In genomic region chr5:65749956-65750355, GRCh38 we compare ENCODE assay signal across 2 cellular contexts.
TF ChIP-seq lines count a peak whose summit lies in the region.

No MANE protein-coding gene starts in this region.

TF ChIP-seq in WTC11, 78 proteins besides CTCF, POLR2A, EP300 and RAD21 (continued from another document):
- TF ChIP-seq, protein P1, sequence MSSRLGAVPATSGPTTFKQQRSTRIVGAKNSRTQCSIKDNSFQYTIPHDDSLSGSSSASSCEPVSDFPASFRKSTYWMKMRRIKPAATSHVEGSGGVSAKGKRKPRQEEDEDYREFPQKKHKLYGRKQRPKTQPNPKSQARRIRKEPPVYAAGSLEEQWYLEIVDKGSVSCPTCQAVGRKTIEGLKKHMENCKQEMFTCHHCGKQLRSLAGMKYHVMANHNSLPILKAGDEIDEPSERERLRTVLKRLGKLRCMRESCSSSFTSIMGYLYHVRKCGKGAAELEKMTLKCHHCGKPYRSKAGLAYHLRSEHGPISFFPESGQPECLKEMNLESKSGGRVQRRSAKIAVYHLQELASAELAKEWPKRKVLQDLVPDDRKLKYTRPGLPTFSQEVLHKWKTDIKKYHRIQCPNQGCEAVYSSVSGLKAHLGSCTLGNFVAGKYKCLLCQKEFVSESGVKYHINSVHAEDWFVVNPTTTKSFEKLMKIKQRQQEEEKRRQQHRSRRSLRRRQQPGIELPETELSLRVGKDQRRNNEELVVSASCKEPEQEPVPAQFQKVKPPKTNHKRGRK (CRISPR knock-in tag; IDR thresholded peaks at IDR 0.05; ENCODE audit: borderline replicate concordance), result no peak
- TF ChIP-seq, protein P2, sequence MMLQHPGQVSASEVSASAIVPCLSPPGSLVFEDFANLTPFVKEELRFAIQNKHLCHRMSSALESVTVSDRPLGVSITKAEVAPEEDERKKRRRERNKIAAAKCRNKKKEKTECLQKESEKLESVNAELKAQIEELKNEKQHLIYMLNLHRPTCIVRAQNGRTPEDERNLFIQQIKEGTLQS (CRISPR knock-in tag; conservative IDR thresholded peaks at IDR 0.05), result no peak
- TF ChIP-seq ZNF532 (CRISPR knock-in tag; IDR thresholded peaks at IDR 0.05; ENCODE audit: borderline replicate concordance), result no peak
- no peak for TF ChIP-seq GABPB1 (CRISPR knock-in tag; IDR thresholded peaks at IDR 0.05)
- no peak for TF ChIP-seq CREM (CRISPR knock-in tag; IDR thresholded peaks at IDR 0.05)
- no peak for TF ChIP-seq HMGA2 (CRISPR knock-in tag; IDR thresholded peaks at IDR 0.05)
- TF ChIP-seq GRHL2 (CRISPR knock-in tag; IDR thresholded peaks at IDR 0.05; ENCODE audit: insufficient replicate concordance, severe bottlenecking), result no peak
- TF ChIP-seq, protein P3, sequence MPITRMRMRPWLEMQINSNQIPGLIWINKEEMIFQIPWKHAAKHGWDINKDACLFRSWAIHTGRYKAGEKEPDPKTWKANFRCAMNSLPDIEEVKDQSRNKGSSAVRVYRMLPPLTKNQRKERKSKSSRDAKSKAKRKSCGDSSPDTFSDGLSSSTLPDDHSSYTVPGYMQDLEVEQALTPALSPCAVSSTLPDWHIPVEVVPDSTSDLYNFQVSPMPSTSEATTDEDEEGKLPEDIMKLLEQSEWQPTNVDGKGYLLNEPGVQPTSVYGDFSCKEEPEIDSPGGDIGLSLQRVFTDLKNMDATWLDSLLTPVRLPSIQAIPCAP (CRISPR knock-in tag; IDR thresholded peaks at IDR 0.05), result no peak
- no peak for TF ChIP-seq ELF4 (CRISPR knock-in tag; IDR thresholded peaks at IDR 0.05; ENCODE audit: low read depth)
- no peak for TF ChIP-seq ZNF281 (CRISPR knock-in tag; IDR thresholded peaks at IDR 0.05)
- TF ChIP-seq, protein P4, sequence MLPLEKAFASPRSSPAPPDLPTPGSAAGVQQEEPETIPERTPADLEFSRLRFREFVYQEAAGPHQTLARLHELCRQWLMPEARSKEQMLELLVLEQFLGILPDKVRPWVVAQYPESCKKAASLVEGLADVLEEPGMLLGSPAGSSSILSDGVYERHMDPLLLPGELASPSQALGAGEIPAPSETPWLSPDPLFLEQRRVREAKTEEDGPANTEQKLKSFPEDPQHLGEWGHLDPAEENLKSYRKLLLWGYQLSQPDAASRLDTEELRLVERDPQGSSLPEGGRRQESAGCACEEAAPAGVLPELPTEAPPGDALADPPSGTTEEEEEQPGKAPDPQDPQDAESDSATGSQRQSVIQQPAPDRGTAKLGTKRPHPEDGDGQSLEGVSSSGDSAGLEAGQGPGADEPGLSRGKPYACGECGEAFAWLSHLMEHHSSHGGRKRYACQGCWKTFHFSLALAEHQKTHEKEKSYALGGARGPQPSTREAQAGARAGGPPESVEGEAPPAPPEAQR (CRISPR knock-in tag; IDR thresholded peaks at IDR 0.05), result no peak
- TF ChIP-seq RORB (CRISPR knock-in tag; IDR thresholded peaks at IDR 0.05), result no peak
- TF ChIP-seq ZNF138 (CRISPR knock-in tag; conservative IDR thresholded peaks at IDR 0.05), result no peak
- no peak for TF ChIP-seq ZNF423 (CRISPR knock-in tag; IDR thresholded peaks at IDR 0.05)

TF ChIP-seq in HepG2, 621 proteins besides CTCF, POLR2A, EP300 and RAD21:
- no peak for TF ChIP-seq E2F2 (CRISPR knock-in tag; IDR thresholded peaks at IDR 0.05; ENCODE audit: borderline replicate concordance)
- TF ChIP-seq MAF1 (CRISPR knock-in tag; IDR thresholded peaks at IDR 0.05; ENCODE audit: borderline replicate concordance), result no peak
- TF ChIP-seq IKZF1 (IDR thresholded peaks at IDR 0.05), result no peak
- TF ChIP-seq ZMAT3 (CRISPR knock-in tag; conservative IDR thresholded peaks at IDR 0.05), result no peak
- peak; percentile 57 for TF ChIP-seq TEAD3 (CRISPR knock-in tag; optimal IDR thresholded peaks at IDR 0.05; ENCODE audit: borderline replicate concordance)
- TF ChIP-seq ZNF260 (CRISPR knock-in tag; IDR thresholded peaks at IDR 0.05; ENCODE audit: borderline replicate concordance, low read depth), result no peak
